ENCODE assay signal across 21 cellular contexts in genomic region chr10:14062528-14063260, GRCh38.
DNase-seq lines count a peak whose midpoint lies in the region; ATAC-seq, FAIRE-seq and TF ChIP-seq lines count a peak whose summit lies in the region.
"Had no signal": no experiment of that assay in that cellular context is flagged by ENCODE, and none has a peak within 500 bp of the region (broad histone marks: within the 10 kb centered on the region; RNA-seq: fewer than 3 reads in every experiment).

No MANE protein-coding gene starts in this region.

- ATAC-seq in sciatic nerve (peak; percentile 21), HG03460 (IDR thresholded peaks at IDR 0.05; ENCODE audit: unreplicated experiment) (no peak), GM18868 (IDR thresholded peaks at IDR 0.05; ENCODE audit: unreplicated experiment) (no peak), left cardiac atrium (no peak)
- ATAC-seq: activated T-cell treated with anti-CD3 and anti-CD28 coated beads, Interleukin-2, amount 50 U/mL, for 72 hours; left ventricle myocardium superior had no signal

- DNase-seq in GM04504 (ENCODE audit: low read depth) (peak; percentile 35), RCC 7860 (ENCODE audit: low spot score) (peak; percentile 67), fibroblast of the aortic adventitia (ENCODE audit: low read depth) (peak; percentile 49), sciatic nerve (ENCODE audit: low spot score) (no peak), left cardiac atrium (no peak)
- DNase-seq in T-helper 2 cell treated with Interferon-gamma antibody and Interleukin-4, amounts not matched to agents 5 μg/mL and 100 μg/mL, for 36 hours (ENCODE audit: low spot score) = no peak
- DNase-seq: activated CD4-positive, alpha-beta T cell treated with anti-CD3 and anti-CD28 coated beads, Interleukin-2, amount 50 U/mL, for 4 hours; activated naive CD8-positive, alpha-beta T cell treated with anti-CD3 and anti-CD28 coated beads for 36 hours; activated T-cell treated with anti-CD3 and anti-CD28 coated beads, Interleukin-2, amount 50 U/mL, for 72 hours; caudate nucleus; left ventricle myocardium superior; NCI-H1092; NCI-H2107; NCI-H748 treated with DMSO at 0.1 percent for 48 hours; nucleus accumbens; RPMI8226; sigmoid colon; SW 1271 had no signal

- no peak for TF ChIP-seq CTCF in fibroblast of the aortic adventitia (IDR thresholded peaks at IDR 0.05; ENCODE audit: insufficient read depth, low read length)

- H3K27me3 Mint-ChIP-seq in T-helper 2 cell treated with Interferon-gamma antibody and Interleukin-4, amounts not matched to agents 5 μg/mL and 100 μg/mL, for 36 hours (ENCODE audit: low read depth) = no peaks in the 10 kb centered on the region
- H3K27me3 Mint-ChIP-seq: activated naive CD8-positive, alpha-beta T cell treated with anti-CD3 and anti-CD28 coated beads for 36 hours had no signal

- H3K4me1 Mint-ChIP-seq in T-helper 2 cell treated with Interferon-gamma antibody and Interleukin-4, amounts not matched to agents 5 μg/mL and 100 μg/mL, for 36 hours (ENCODE audit: low read depth) = no peaks in the 10 kb centered on the region
- H3K4me1 Mint-ChIP-seq: activated naive CD8-positive, alpha-beta T cell treated with anti-CD3 and anti-CD28 coated beads for 36 hours had no signal

- H3K27ac Mint-ChIP-seq in T-helper 2 cell treated with Interferon-gamma antibody and Interleukin-4, amounts not matched to agents 5 μg/mL and 100 μg/mL, for 36 hours = no peak overlapping the region
- H3K27ac Mint-ChIP-seq: activated naive CD8-positive, alpha-beta T cell treated with anti-CD3 and anti-CD28 coated beads for 36 hours; activated T-cell treated with anti-CD3 and anti-CD28 coated beads, Interleukin-2, amount 50 U/mL, for 72 hours had no signal

- H3K4me3 ChIP-seq in fibroblast of the aortic adventitia (ENCODE audit: low read depth, low read length) = no peak overlapping the region
- H3K4me3 ChIP-seq: esophagus muscularis mucosa, sigmoid colon had no signal

- no peaks in the 10 kb centered on the region for H3K9me3 Mint-ChIP-seq in T-helper 2 cell treated with Interferon-gamma antibody and Interleukin-4, amounts not matched to agents 5 μg/mL and 100 μg/mL, for 36 hours

- no peaks in the 10 kb centered on the region for H3K36me3 Mint-ChIP-seq in T-helper 2 cell treated with Interferon-gamma antibody and Interleukin-4, amounts not matched to agents 5 μg/mL and 100 μg/mL, for 36 hours (ENCODE audit: low read depth)

- no peak overlapping the region for H3K4me3 Mint-ChIP-seq in T-helper 2 cell treated with Interferon-gamma antibody and Interleukin-4, amounts not matched to agents 5 μg/mL and 100 μg/mL, for 36 hours
- H3K4me3 Mint-ChIP-seq: activated naive CD8-positive, alpha-beta T cell treated with anti-CD3 and anti-CD28 coated beads for 36 hours; activated T-cell treated with anti-CD3 and anti-CD28 coated beads, Interleukin-2, amount 50 U/mL, for 72 hours had no signal

- intact Hi-C loops in sciatic nerve (cut with DNase I) (no loop called here), left cardiac atrium (cut with DNase I) (no loop called here)

- FAIRE-seq in RCC 7860 (lab: Jason Lieb, UNC) = no peak

Comparison
In these comparisons a context has a peak if more than half of its experiments do, and no peak if none do; other contexts are left out.
1. DNase-seq: peak in GM04504 (single experiment), RCC 7860 (single experiment) and fibroblast of the aortic adventitia (single experiment); none in sciatic nerve (single experiment), T-helper 2 cell treated with Interferon-gamma antibody and Interleukin-4, amounts not matched to agents 5 μg/mL and 100 μg/mL, for 36 hours (single experiment) and left cardiac atrium (single experiment).